8 cellular contexts compared by ENCODE assay signal in the genomic region with DNA sequence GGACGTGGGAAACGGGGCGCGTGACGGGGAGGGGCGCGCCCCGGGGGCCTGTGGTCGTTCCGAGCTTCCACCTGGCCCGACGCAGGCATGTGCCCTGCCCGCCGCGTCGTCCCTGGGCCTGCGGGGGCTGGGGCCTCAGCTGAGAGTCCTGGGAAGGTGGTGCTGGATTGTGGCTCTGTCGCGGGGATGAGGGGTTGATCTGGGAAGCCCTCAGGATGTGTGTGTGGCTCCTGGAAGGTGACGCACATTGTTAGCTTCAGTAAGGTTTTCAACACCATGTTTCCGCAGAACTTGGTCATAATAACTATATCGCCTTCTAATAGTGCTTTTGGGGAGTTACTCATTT.
DNase-seq lines count a peak whose midpoint lies in the region; ATAC-seq, FAIRE-seq and TF ChIP-seq lines count a peak whose summit lies in the region.

No MANE protein-coding gene starts in this region.

- H3K36me3 ChIP-seq in kidney (ENCODE audit: control insufficient read depth in 1 of 2, insufficient read depth in 2 of 2, low read length in 2 of 2) (peaks cover 4% of the 10 kb centered on the region in 2 donors), thoracic aorta (no peaks in the 10 kb centered on the region)

- TF ChIP-seq CTCF in HL-60 (IDR thresholded peaks at IDR 0.05; ENCODE audit: insufficient read depth, low read length) (no peak), astrocyte of the spinal cord (IDR thresholded peaks at IDR 0.05; ENCODE audit: low read depth, low read length) (no peak), kidney (IDR thresholded peaks at IDR 0.05; ENCODE audit: borderline replicate concordance, extremely low read depth, insufficient read depth) (no peak), thoracic aorta (IDR thresholded peaks at IDR 0.05) (no peak)

- no peak for FAIRE-seq in kidney (lab: Jason Lieb, UNC)

- peak overlapping the region; percentile 43 to 55 for H3K9ac ChIP-seq in kidney (ENCODE audit: low read length in 2 of 2)

- H3K27me3 ChIP-seq in HL-60 (ENCODE audit: insufficient read depth, poor library complexity, severe bottlenecking) = no peaks in the 10 kb centered on the region
- no peaks in the 10 kb centered on the region for H3K27me3 ChIP-seq in thoracic aorta (replicated peaks; ENCODE audit: insufficient read depth)

- H3K27ac ChIP-seq in HL-60 (replicated peaks) (peak overlapping the region; percentile 57), kidney (ENCODE audit: low read depth in 2 of 2, low read length in 2 of 2) (peak overlapping the region; percentile 83 to 86), thoracic aorta (peak overlapping the region; percentile 79 to 80)

- peak; percentile 3 for DNase-seq in AG08395 (ENCODE audit: low spot score)
- no peak for DNase-seq in HL-60 (ENCODE audit: low read depth in 1 of 2, low spot score in 1 of 2)
- peak; percentile 14 for DNase-seq in astrocyte of the spinal cord (ENCODE audit: low read depth, low spot score)
- DNase-seq in kidney = no peak
- no peak for DNase-seq in thoracic aorta (ENCODE audit: low spot score)
- no peak for DNase-seq in NCI-H1930 (lab: John Stamatoyannopoulos, UW)
- DNase-seq in HCEC 1CT = no peak

- in situ Hi-C loops in astrocyte of the spinal cord (cut with HindIII; ENCODE audit: low sequenced_read_pairs) = no loop called here

- H3K4me3 ChIP-seq in HL-60 (replicated peaks; ENCODE audit: insufficient read depth, low read length) (peak overlapping the region; percentile 34), astrocyte of the spinal cord (ENCODE audit: low read depth, low read length) (peak overlapping the region; percentile 68), kidney (ENCODE audit: low read length in 2 of 2) (peak overlapping the region; percentile 71 to 73), thoracic aorta (peak overlapping the region; percentile 75)

- H3K4me1 ChIP-seq in kidney (ENCODE audit: control insufficient read depth in 1 of 2, insufficient read depth in 1 of 2, low read depth in 1 of 2, low read length in 2 of 2) = no peaks in the 10 kb centered on the region
- peaks cover 0 to 4% of the 10 kb centered on the region in 2 donors for H3K4me1 ChIP-seq in thoracic aorta (ENCODE audit: control insufficient read depth in 1 of 2, low read depth in 2 of 2)

- ATAC-seq in GM18907 (IDR thresholded peaks at IDR 0.05; ENCODE audit: unreplicated experiment) = peak; percentile 24
- ATAC-seq in thoracic aorta (ENCODE audit: insufficient number of reproducible peaks, low FRiP score, low read depth) = no peak

- intact Hi-C loops in kidney (cut with DNase I) = no loop called here

- H3K9me3 ChIP-seq in kidney (ENCODE audit: control insufficient read depth in 1 of 2, low read length in 2 of 2) (no peaks in the 10 kb centered on the region), thoracic aorta (no peaks in the 10 kb centered on the region)

Comparison
In these comparisons a context has a peak if more than half of its experiments do, and no peak if none do; other contexts are left out.
1. DNase-seq: peak in AG08395 (single experiment) and astrocyte of the spinal cord (single experiment); none in HL-60 (0 of 2), kidney (single experiment), thoracic aorta (single experiment), NCI-H1930 (0 of 2) and HCEC 1CT (single experiment).
2. Peak in every context shown above with its lines, with median percentiles within 50 percentile points of each other: H3K27ac ChIP-seq and H3K4me3 ChIP-seq.